ENCODE assay signal across 26 cellular contexts in genomic region chr3:191707817-191708216, GRCh38.
A peak's percentile ranks its signal among the peaks of the same experiment; 100 is the strongest.
DNase-seq lines count a peak whose midpoint lies in the region; ATAC-seq, FAIRE-seq and TF ChIP-seq lines count a peak whose summit lies in the region.
"Had no signal": no experiment of that assay in that cellular context is flagged by ENCODE, and none has a peak within 500 bp of the region (broad histone marks: within the 10 kb centered on the region; RNA-seq: fewer than 3 reads in every experiment).

No MANE protein-coding gene starts in this region.

- H2AK5ac ChIP-seq in H9 (ENCODE audit: insufficient read length, low read length) (no peak overlapping the region), neuronal stem cell (ENCODE audit: low read depth, low read length) (no peak overlapping the region)

- H4K8ac ChIP-seq in H9 (replicated peaks; ENCODE audit: insufficient read length, low read depth, low read length) (no peak overlapping the region), neuronal stem cell (ENCODE audit: low read depth, low read length) (no peak overlapping the region)

- H3K27ac Mint-ChIP-seq in GM23338, result no peak overlapping the region
- H3K27ac Mint-ChIP-seq in H9, result no peak overlapping the region
- H3K27ac Mint-ChIP-seq in endodermal cell, result no peak overlapping the region
- H3K27ac Mint-ChIP-seq: CD14-positive monocyte; CD4-positive, alpha-beta T cell; CD8-positive, alpha-beta memory T cell; HFFc6 had no signal

- H4K20me1 ChIP-seq in GM23338 (replicated peaks; ENCODE audit: insufficient read depth) (no peaks in the 10 kb centered on the region), H9 (ENCODE audit: control insufficient read depth, insufficient read depth, insufficient read length) (no peaks in the 10 kb centered on the region)
- H4K20me1 ChIP-seq: BLaER1 treated with 17β-estradiol and CSF1 and Interleukin-3, amounts not matched to agents 10 nM and 100 nM had no signal

- H2BK5ac ChIP-seq in H9 (ENCODE audit: insufficient read length, low read length), result no peak overlapping the region
- no peak overlapping the region for H2BK5ac ChIP-seq in neuronal stem cell (ENCODE audit: low read length)

- H3K27me3 ChIP-seq in GM23338 (ENCODE audit: insufficient read depth) (no peaks in the 10 kb centered on the region), H9 (ENCODE audit: insufficient read depth, low read length) (no peaks in the 10 kb centered on the region), endodermal cell (ENCODE audit: control insufficient read depth, insufficient read depth, low read length, poor library complexity, severe bottlenecking) (no peaks in the 10 kb centered on the region), neuronal stem cell (ENCODE audit: control insufficient read depth in 3 of 3, insufficient read depth in 3 of 3, low read depth in 1 of 3, low read length in 3 of 3) (no peaks in the 10 kb centered on the region)
- H3K27me3 ChIP-seq: BE2C; BLaER1 treated with 17β-estradiol and CSF1 and Interleukin-3, amounts not matched to agents 10 nM and 100 nM had no signal

- peaks cover 5% of the 10 kb centered on the region for H3K27me3 Mint-ChIP-seq in GM23338 (ENCODE audit: insufficient read depth, low read depth, poor library complexity)
- H3K27me3 Mint-ChIP-seq in H9 (ENCODE audit: low read depth), result no peaks in the 10 kb centered on the region
- no peaks in the 10 kb centered on the region for H3K27me3 Mint-ChIP-seq in endodermal cell (ENCODE audit: insufficient read depth)
- H3K27me3 Mint-ChIP-seq: CD4-positive, alpha-beta T cell; CD8-positive, alpha-beta memory T cell had no signal

- no peaks in the 10 kb centered on the region for H3K4me1 Mint-ChIP-seq in GM23338
- H3K4me1 Mint-ChIP-seq in H9, result no peaks in the 10 kb centered on the region; a peak in 1 of 4 replicates
- no peaks in the 10 kb centered on the region for H3K4me1 Mint-ChIP-seq in endodermal cell
- H3K4me1 Mint-ChIP-seq: CD14-positive monocyte; CD8-positive, alpha-beta memory T cell had no signal

- H3T11ph ChIP-seq in H9 (ENCODE audit: low read length), result no peak overlapping the region

- no peaks in the 10 kb centered on the region for H3F3A ChIP-seq in GM23338 (replicated peaks; ENCODE audit: low read depth)

- no peak for FAIRE-seq in frontal cortex (lab: Jason Lieb, UNC)
- FAIRE-seq: A549, D721Med, GM12878, GM19239 had no signal

- no peak overlapping the region for H3K56ac ChIP-seq in H9 (ENCODE audit: insufficient read length, low read depth, low read length)

- H3K23ac ChIP-seq in H9 (ENCODE audit: insufficient read length, low read depth, low read length) (no peak overlapping the region), neuronal stem cell (ENCODE audit: low read depth, low read length, poor library complexity) (no peak overlapping the region)

- no peak overlapping the region for H2BK15ac ChIP-seq in H9 (ENCODE audit: low read depth, low read length)
- no peak overlapping the region for H2BK15ac ChIP-seq in neuronal stem cell (ENCODE audit: low read length)

- H3K23me2 ChIP-seq in H9 (ENCODE audit: insufficient read length, low read depth, low read length, poor library complexity, severe bottlenecking), result no peaks in the 10 kb centered on the region

- H2BK12ac ChIP-seq in H9 (ENCODE audit: insufficient read length, low read depth, low read length) (no peak overlapping the region), neuronal stem cell (ENCODE audit: low read length) (no peak overlapping the region)

- DNase-seq in GM23338 (ENCODE audit: low spot score) (no peak), H9 (no peak), endodermal cell (no peak), neuronal stem cell (ENCODE audit: low spot score) (no peak), SKM-1 (lab: John Stamatoyannopoulos, UW; ENCODE audit: unreplicated experiment) (no peak), frontal cortex (ENCODE audit: low spot score in 2 of 2) (no peak)
- DNase-seq: 8988T; ACHN; AML-193; BE2C; CD4-positive, alpha-beta T cell; CD8-positive, alpha-beta memory T cell; DMS 273 treated with DMSO at 0.1 percent for 48 hours; DMS79; EL; GDM1; GOT3; HFFc6 had no signal

- H3K4me3 ChIP-seq in GM23338, result no peak overlapping the region
- H3K4me3 ChIP-seq in endodermal cell (ENCODE audit: low read length), result no peak overlapping the region
- no peak overlapping the region for H3K4me3 ChIP-seq in neuronal stem cell (ENCODE audit: low read length in 2 of 2)
- H3K4me3 ChIP-seq: A549; BLaER1 treated with 17β-estradiol and CSF1 and Interleukin-3, amounts not matched to agents 10 nM and 100 nM; GM12878; HAP-1 had no signal

- H3K36me3 ChIP-seq in GM23338 (ENCODE audit: insufficient read depth) (no peaks in the 10 kb centered on the region), endodermal cell (ENCODE audit: control insufficient read depth, insufficient read depth, low read length) (no peaks in the 10 kb centered on the region), neuronal stem cell (replicated peaks in 1 of 2; ENCODE audit: control insufficient read depth in 2 of 2, insufficient read depth in 2 of 2, low read length in 2 of 2) (no peaks in the 10 kb centered on the region)
- H3K36me3 ChIP-seq: BE2C; BLaER1 treated with 17β-estradiol and CSF1 and Interleukin-3, amounts not matched to agents 10 nM and 100 nM; HAP-1 had no signal

- H3K9me3 ChIP-seq in H9 (ENCODE audit: control insufficient read depth, low read depth, low read length) (no peaks in the 10 kb centered on the region), endodermal cell (ENCODE audit: control insufficient read depth, low read length) (peaks cover 18% of the 10 kb centered on the region), neuronal stem cell (replicated peaks in 1 of 2; ENCODE audit: control insufficient read depth in 2 of 2, insufficient read depth in 1 of 2, low read depth in 1 of 2, low read length in 2 of 2) (no peaks in the 10 kb centered on the region)
- H3K9me3 ChIP-seq: A549; BE2C; BLaER1 treated with 17β-estradiol and CSF1 and Interleukin-3, amounts not matched to agents 10 nM and 100 nM; HAP-1 had no signal

- H2BK120ac ChIP-seq in H9 (ENCODE audit: low read depth, low read length, poor library complexity, severe bottlenecking), result no peak overlapping the region
- H2BK120ac ChIP-seq in neuronal stem cell (ENCODE audit: low read depth, low read length), result no peak overlapping the region

- H2AFZ ChIP-seq in GM23338, result peak overlapping the region; percentile 56; the same call in 1 of the 2 replicates
- peak overlapping the region; percentile 61 for H2AFZ ChIP-seq in H9 (ENCODE audit: low read length)
- peak overlapping the region; percentile 58 for H2AFZ ChIP-seq in neuronal stem cell (ENCODE audit: low read length)

- H3K9me2 ChIP-seq in GM23338 (ENCODE audit: insufficient read depth), result no peaks in the 10 kb centered on the region; the same call in 1 of the 2 replicates

- H3K9ac ChIP-seq in H9 (ENCODE audit: extremely low read depth, insufficient read length, low read length) (no peak overlapping the region), endodermal cell (ENCODE audit: extremely low read depth, low read length, poor library complexity, severe bottlenecking) (no peak overlapping the region), neuronal stem cell (ENCODE audit: low read depth, low read length, poor library complexity) (no peak overlapping the region)
- H3K9ac ChIP-seq: BLaER1 treated with 17β-estradiol and CSF1 and Interleukin-3, amounts not matched to agents 10 nM and 100 nM had no signal

- no peak overlapping the region for H3K14ac ChIP-seq in H9 (ENCODE audit: insufficient read depth, low read length)
- no peak overlapping the region for H3K14ac ChIP-seq in neuronal stem cell (ENCODE audit: low read length)

- H3K4me3 Mint-ChIP-seq in GM23338 (no peak overlapping the region), H9 (no peak overlapping the region), endodermal cell (no peak overlapping the region)
- H3K4me3 Mint-ChIP-seq: CD14-positive monocyte; CD4-positive, alpha-beta T cell; CD8-positive, alpha-beta memory T cell; HFFc6 had no signal

- H3K79me2 ChIP-seq in GM23338 (replicated peaks; ENCODE audit: insufficient read depth) (no peaks in the 10 kb centered on the region), H9 (ENCODE audit: insufficient read depth, low read length) (no peaks in the 10 kb centered on the region)

- ATAC-seq in GM23338 (no peak), HG02852 (IDR thresholded peaks at IDR 0.05; ENCODE audit: unreplicated experiment) (no peak)
- ATAC-seq: A549, GM12878 had no signal

- H3K18ac ChIP-seq in H9 (ENCODE audit: insufficient read length, low read depth, low read length) (no peak overlapping the region), neuronal stem cell (ENCODE audit: low read length) (no peak overlapping the region)

- no peak overlapping the region for H3K4me2 ChIP-seq in GM23338
- H3K4me2 ChIP-seq in H9 (ENCODE audit: insufficient read depth, insufficient read length, low read length), result no peak overlapping the region
- H3K4me2 ChIP-seq in neuronal stem cell (ENCODE audit: insufficient read depth, low read length, poor library complexity, severe bottlenecking), result no peak overlapping the region
- H3K4me2 ChIP-seq: A549; BLaER1 treated with 17β-estradiol and CSF1 and Interleukin-3, amounts not matched to agents 10 nM and 100 nM had no signal

- H3K4ac ChIP-seq in H9 (ENCODE audit: low read depth, low read length) (no peak overlapping the region), neuronal stem cell (ENCODE audit: low read length) (no peak overlapping the region)

- H3K36me3 Mint-ChIP-seq in GM23338 (ENCODE audit: low read depth) (peaks cover 12% of the 10 kb centered on the region; the same call in 2 of the 3 replicates), H9 (ENCODE audit: insufficient read depth in 1 of 3, low read depth in 3 of 3) (peaks cover 1 to 3% (median 3%) of the 10 kb centered on the region in 3 experiments; a peak in 5 of 7 replicates), endodermal cell (ENCODE audit: low read depth) (peaks cover 3% of the 10 kb centered on the region)
- H3K36me3 Mint-ChIP-seq: CD14-positive monocyte; CD8-positive, alpha-beta memory T cell had no signal

- H3K79me1 ChIP-seq in H9 (ENCODE audit: insufficient read depth, low read depth, low read length, poor library complexity, severe bottlenecking) (no peaks in the 10 kb centered on the region), neuronal stem cell (ENCODE audit: low read depth, low read length) (no peaks in the 10 kb centered on the region)

- no peak overlapping the region for H2BK20ac ChIP-seq in H9 (ENCODE audit: low read depth, low read length, poor library complexity, severe bottlenecking)

- H4K91ac ChIP-seq in H9 (ENCODE audit: insufficient read length, low read depth, low read length) (no peak overlapping the region), neuronal stem cell (ENCODE audit: low read depth, low read length, poor library complexity) (no peak overlapping the region)

- no CpG with 5 or more reads among the region's 6 CpGs for WGBS in H9 (ENCODE audit: extremely low coverage, insufficient read length, low lambda C conversion rate)
- 85 to 89% methylated on average over 3 to 6 of the region's 6 CpGs for whole genome bisulfite sequencing in endodermal cell (ENCODE audit: insufficient coverage in 1 of 2, insufficient read length in 1 of 2), 2 experiments
- WGBS in neuronal stem cell (ENCODE audit: extremely low coverage in 2 of 2, insufficient read length in 2 of 2, insufficient replicate concordance in 1 of 2), 2 donors, result no CpG with 5 or more reads among the region's 6 CpGs

- H3K9me3 Mint-ChIP-seq in GM23338 (peaks cover 4% of the 10 kb centered on the region; the same call in 1 of the 3 replicates), H9 (peaks cover 2 to 11% of the 10 kb centered on the region in 2 experiments; a peak in 4 of 5 replicates), endodermal cell (peaks cover 13% of the 10 kb centered on the region)

- H4K5ac ChIP-seq in H9 (ENCODE audit: insufficient read length, low read depth, low read length), result no peak overlapping the region

- no peaks in the 10 kb centered on the region for H3K4me1 ChIP-seq in GM23338 (ENCODE audit: insufficient read depth)
- no peaks in the 10 kb centered on the region; the same call in 1 of the 2 replicates for H3K4me1 ChIP-seq in H9 (ENCODE audit: insufficient read depth, low read length)
- no peaks in the 10 kb centered on the region for H3K4me1 ChIP-seq in endodermal cell (ENCODE audit: control insufficient read depth, insufficient read depth, low read length)
- H3K4me1 ChIP-seq in neuronal stem cell (ENCODE audit: control insufficient read depth in 2 of 2, insufficient read depth in 1 of 2, low read depth in 1 of 2, low read length in 2 of 2), result no peaks in the 10 kb centered on the region
- H3K4me1 ChIP-seq: A549; BE2C; BLaER1 treated with 17β-estradiol and CSF1 and Interleukin-3, amounts not matched to agents 10 nM and 100 nM; HAP-1 had no signal

- H3K27ac ChIP-seq in GM23338 (ENCODE audit: low read depth) (no peak overlapping the region), H9 (ENCODE audit: insufficient read length, low read depth, low read length) (no peak overlapping the region), endodermal cell (ENCODE audit: low read depth, low read length) (no peak overlapping the region), neuronal stem cell (replicated peaks; ENCODE audit: low read length) (no peak overlapping the region)
- H3K27ac ChIP-seq: A549; BLaER1 treated with 17β-estradiol and CSF1 and Interleukin-3, amounts not matched to agents 10 nM and 100 nM had no signal

- TF ChIP-seq CTCF in GM23338 (conservative IDR thresholded peaks at IDR 0.05; ENCODE audit: low read depth in 2 of 2) (no peak), H9 (conservative IDR thresholded peaks at IDR 0.05) (no peak), endodermal cell (conservative IDR thresholded peaks at IDR 0.05) (peak; percentile 16)
